Comparison of ENCODE assay signal across 24 cellular contexts in genomic region chr7:28091190-28091589, GRCh38.
"Had no signal": no experiment of that assay in that cellular context is flagged by ENCODE, and none has a peak within 500 bp of the region (broad histone marks: within the 10 kb centered on the region; RNA-seq: fewer than 3 reads in every experiment).

No MANE protein-coding gene starts in this region.

- H3K36me3 Mint-ChIP-seq: activated naive CD4-positive, alpha-beta T cell treated with anti-CD3 and anti-CD28 coated beads, Interleukin-2, amount 10 ng/mL, durations not matched to agents 7 days and 5 days; mesothelial cell of epicardium; natural killer cell treated with Interleukin-12 subunit alpha and Interleukin-12 subunit beta and Interleukin-15 and Interleukin-18, amount 100 ng/mL, for 72 hours; stimulated activated effector memory CD8-positive, alpha-beta T cell treated with anti-CD3 and anti-CD28 coated beads, Interleukin-12 subunit alpha, Interleukin-12 subunit beta, amount 100 ng/mL, for 72 hours had no signal

- ATAC-seq: activated T-cell treated with anti-CD3 and anti-CD28 coated beads, Interleukin-2, amount 50 U/mL, for 72 hours; gastrocnemius medialis; left ventricle myocardium superior; natural killer cell treated with Interleukin-12 subunit alpha and Interleukin-12 subunit beta and Interleukin-15 and Interleukin-18, amount 100 ng/mL, for 72 hours; stimulated activated effector memory CD8-positive, alpha-beta T cell treated with anti-CD3 and anti-CD28 coated beads, Interleukin-12 subunit alpha, Interleukin-12 subunit beta, amount 100 ng/mL, for 72 hours; stimulated activated naive CD8-positive, alpha-beta T cell treated with anti-CD3 and anti-CD28 coated beads, Interleukin-15, amount 100 ng/mL, for 72 hours; T-helper 17 cell had no signal

- H3K27me3 Mint-ChIP-seq: activated CD4-positive, alpha-beta memory T cell treated with anti-CD3 and anti-CD28 coated beads, Interleukin-2, amount 10 ng/mL, durations not matched to agents 7 days and 5 days; activated naive CD4-positive, alpha-beta T cell treated with anti-CD3 and anti-CD28 coated beads, Interleukin-2, amount 10 ng/mL, durations not matched to agents 7 days and 5 days; dendritic cell treated with granulocyte-macrophage colony-stimulating factor and Interleukin-4, amounts not matched to agents 40 ng/mL and 50 ng/mL, for 4 days; natural killer cell treated with Interleukin-12 subunit alpha and Interleukin-12 subunit beta and Interleukin-15 and Interleukin-18, amount 100 ng/mL, for 72 hours; progenitor cell of endocrine pancreas; stimulated activated naive CD8-positive, alpha-beta T cell treated with anti-CD3 and anti-CD28 coated beads, Interleukin-15, amount 100 ng/mL, for 72 hours; T-helper 17 cell had no signal

- H3K27me3 ChIP-seq: cardiac muscle cell, gastrocnemius medialis, sigmoid colon, tibial artery had no signal

- H3K9me3 ChIP-seq: gastrocnemius medialis, sigmoid colon, tibial artery had no signal

- H3K4me3 ChIP-seq: cardiac muscle cell, gastrocnemius medialis, sigmoid colon, tibial artery had no signal

- H3K36me3 ChIP-seq: cardiac muscle cell, gastrocnemius medialis, sigmoid colon, tibial artery had no signal

- H3K27ac Mint-ChIP-seq: activated CD4-positive, alpha-beta memory T cell treated with anti-CD3 and anti-CD28 coated beads, Interleukin-2, amount 10 ng/mL, durations not matched to agents 7 days and 5 days; activated naive CD4-positive, alpha-beta T cell treated with anti-CD3 and anti-CD28 coated beads, Interleukin-2, amount 10 ng/mL, durations not matched to agents 7 days and 5 days; activated T-cell treated with anti-CD3 and anti-CD28 coated beads, Interleukin-2, amount 50 U/mL, for 72 hours; dendritic cell treated with granulocyte-macrophage colony-stimulating factor and Interleukin-4, amounts not matched to agents 40 ng/mL and 50 ng/mL, for 4 days; mesothelial cell of epicardium; progenitor cell of endocrine pancreas; stimulated activated effector memory CD8-positive, alpha-beta T cell treated with anti-CD3 and anti-CD28 coated beads, Interleukin-12 subunit alpha, Interleukin-12 subunit beta, amount 100 ng/mL, for 72 hours; stimulated activated naive CD8-positive, alpha-beta T cell treated with anti-CD3 and anti-CD28 coated beads, Interleukin-15, amount 100 ng/mL, for 72 hours; T-helper 17 cell had no signal

- H3K27ac ChIP-seq: cardiac muscle cell, gastrocnemius medialis, sigmoid colon, tibial artery had no signal

- DNase-seq: activated CD4-positive, alpha-beta memory T cell treated with anti-CD3 and anti-CD28 coated beads, Interleukin-2, amount 10 ng/mL, durations not matched to agents 7 days and 5 days; activated CD4-positive, alpha-beta T cell treated with anti-CD3 and anti-CD28 coated beads for 48 hours; activated CD4-positive, CD25-positive, alpha-beta regulatory T cell; activated effector memory CD4-positive, alpha-beta T cell treated with anti-CD3 and anti-CD28 coated beads, Interleukin-2, amount 50 U/mL, for 16 hours; activated naive CD4-positive, alpha-beta T cell treated with anti-CD3 and anti-CD28 coated beads, Interleukin-2, amount 10 ng/mL, durations not matched to agents 7 days and 5 days; activated T-cell treated with anti-CD3 and anti-CD28 coated beads, Interleukin-2, amount 50 U/mL, for 72 hours; amygdala; effector CD4-positive, alpha-beta T cell; gastrocnemius medialis; hippocampal formation; left ventricle myocardium superior; mammary epithelial cell; retina; sigmoid colon; stimulated activated CD4-positive, alpha-beta T cell treated with anti-CD3 and anti-CD28 coated beads, Interleukin-12 subunit alpha, Interleukin-12 subunit beta, amount 100 ng/mL, for 4 hours; stimulated activated naive CD8-positive, alpha-beta T cell treated with anti-CD3 and anti-CD28 coated beads, Interleukin-15, amount 100 ng/mL, for 72 hours; T-helper 17 cell; tibial artery had no signal

- H3K9me3 Mint-ChIP-seq: activated CD4-positive, alpha-beta memory T cell treated with anti-CD3 and anti-CD28 coated beads, Interleukin-2, amount 10 ng/mL, durations not matched to agents 7 days and 5 days; activated naive CD4-positive, alpha-beta T cell treated with anti-CD3 and anti-CD28 coated beads, Interleukin-2, amount 10 ng/mL, durations not matched to agents 7 days and 5 days; activated T-cell treated with anti-CD3 and anti-CD28 coated beads, Interleukin-2, amount 50 U/mL, for 72 hours; mesothelial cell of epicardium; stimulated activated effector memory CD8-positive, alpha-beta T cell treated with anti-CD3 and anti-CD28 coated beads, Interleukin-12 subunit alpha, Interleukin-12 subunit beta, amount 100 ng/mL, for 72 hours; stimulated activated naive CD8-positive, alpha-beta T cell treated with anti-CD3 and anti-CD28 coated beads, Interleukin-15, amount 100 ng/mL, for 72 hours had no signal

- H3K4me3 Mint-ChIP-seq: activated CD4-positive, alpha-beta memory T cell treated with anti-CD3 and anti-CD28 coated beads, Interleukin-2, amount 10 ng/mL, durations not matched to agents 7 days and 5 days; activated naive CD4-positive, alpha-beta T cell treated with anti-CD3 and anti-CD28 coated beads, Interleukin-2, amount 10 ng/mL, durations not matched to agents 7 days and 5 days; activated T-cell treated with anti-CD3 and anti-CD28 coated beads, Interleukin-2, amount 50 U/mL, for 72 hours; dendritic cell treated with granulocyte-macrophage colony-stimulating factor and Interleukin-4, amounts not matched to agents 40 ng/mL and 50 ng/mL, for 4 days; mesothelial cell of epicardium; natural killer cell treated with Interleukin-12 subunit alpha and Interleukin-12 subunit beta and Interleukin-15 and Interleukin-18, amount 100 ng/mL, for 72 hours; stimulated activated effector memory CD8-positive, alpha-beta T cell treated with anti-CD3 and anti-CD28 coated beads, Interleukin-12 subunit alpha, Interleukin-12 subunit beta, amount 100 ng/mL, for 72 hours; stimulated activated naive CD8-positive, alpha-beta T cell treated with anti-CD3 and anti-CD28 coated beads, Interleukin-15, amount 100 ng/mL, for 72 hours; T-helper 17 cell had no signal
